In the genomic region with DNA sequence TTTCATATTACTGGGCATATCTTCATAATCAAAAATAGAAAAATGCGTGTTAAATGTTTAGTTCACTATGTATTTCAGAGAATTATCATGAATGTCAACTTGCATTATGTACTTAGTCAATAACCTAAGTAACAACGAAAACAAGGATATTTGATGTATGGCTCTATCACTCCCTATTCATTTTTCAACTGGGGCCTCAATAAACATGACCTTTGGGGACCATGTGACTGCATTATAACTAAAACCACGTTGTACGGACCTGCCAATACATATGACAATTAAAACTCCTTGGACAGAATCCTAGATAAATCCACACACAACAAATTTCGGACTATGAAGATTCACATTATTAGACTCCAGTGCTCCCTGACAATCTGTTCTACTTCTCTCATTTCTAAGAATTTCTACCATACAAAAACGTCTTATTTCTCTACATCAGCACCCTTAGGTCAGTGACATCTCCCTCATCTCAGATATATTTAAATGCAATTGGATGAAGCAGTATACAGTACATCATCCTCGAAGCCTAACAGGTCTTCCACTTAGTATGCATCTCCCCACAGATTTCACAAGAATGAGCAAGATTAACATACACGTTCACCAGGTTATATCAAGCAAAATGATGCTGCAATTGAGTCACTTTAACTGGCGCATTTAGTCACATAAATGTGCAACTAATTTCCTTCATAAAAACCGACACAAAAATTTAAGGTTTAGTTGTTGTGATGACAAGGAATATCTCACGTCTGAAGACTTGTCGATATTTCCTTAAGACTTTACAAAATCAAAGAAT, we compare ENCODE assay signal across 8 cellular contexts. TPM values are rescaled to one million over a fixed set of nuclear protein-coding genes. Genes with fewer than 3 reads are reported as not detected.
A peak's percentile ranks its signal among the peaks of the same experiment; 100 is the strongest.
DNase-seq lines count a peak whose midpoint lies in the region; ATAC-seq, FAIRE-seq and TF ChIP-seq lines count a peak whose summit lies in the region.

No MANE protein-coding gene starts in this region.

- H3K27me3 ChIP-seq in cardiac muscle cell = peaks cover 6% of the 10 kb centered on the region
- no peaks in the 10 kb centered on the region; a peak in 1 of 5 replicates for H3K27me3 ChIP-seq in HepG2 (ENCODE audit: control insufficient read depth in 1 of 2, insufficient read depth in 2 of 2, low read length in 2 of 2)

- no peaks in the 10 kb centered on the region for H3K9me3 ChIP-seq in cardiac muscle cell (ENCODE audit: low read depth)
- H3K9me3 ChIP-seq in HepG2 (ENCODE audit: low read length) = no peaks in the 10 kb centered on the region

- POLR2A ChIA-PET in HepG2 (lab: Yijun Ruan, JAX) = no interaction called here

- no peak overlapping the region for H2AFZ ChIP-seq in HepG2 (ENCODE audit: low read length)

- peak overlapping the region; percentile 90 for H3K4me2 ChIP-seq in HepG2 (ENCODE audit: low read depth, low read length)

- H3K9ac ChIP-seq in HepG2 (ENCODE audit: insufficient read depth, low read depth, low read length) = peak overlapping the region; percentile 96

- peak overlapping the region; percentile 92 for H3K4me3 Mint-ChIP-seq in type B pancreatic cell

- intact Hi-C loops in Right ventricle myocardium superior (cut with DNase I) (no loop called here), HepG2 (cut with micrococcal nuclease; ENCODE audit: unreplicated experiment) (no loop called here)

- H3K79me2 ChIP-seq in HepG2 (ENCODE audit: insufficient read depth, low read length) = peaks cover 73% of the 10 kb centered on the region

- peaks cover 7% of the 10 kb centered on the region for H3K4me1 ChIP-seq in cardiac muscle cell (ENCODE audit: low read depth)
- H3K4me1 ChIP-seq in HepG2 (ENCODE audit: insufficient read depth, low read length) = peaks cover 69% of the 10 kb centered on the region

- BruUV-seq in HepG2 (replicated peaks; lab: Mats Ljungman, UMichigan) = TSS peak; percentile 59

- peaks cover 49% of the 10 kb centered on the region for H4K20me1 ChIP-seq in HepG2 (ENCODE audit: insufficient read depth, low read length)

- ATAC-seq in Right ventricle myocardium superior (ENCODE audit: poor library complexity) (no peak), HepG2 (no peak)

- TF ChIP-seq EP300 in HepG2 (IDR thresholded peaks at IDR 0.05; ENCODE audit: low read depth in 2 of 2, low read length in 2 of 2) (no peak), HepG2 (CRISPR knock-in tag; IDR thresholded peaks at IDR 0.05; ENCODE audit: borderline replicate concordance) (no peak)

- in situ Hi-C loops in HepG2 (cut with HindIII; ENCODE audit: extremely low pct_ligation_motif_present, low pct_unique_long_range_greater_than_20kb) = no loop called here

- DNase-seq in cardiac muscle cell (ENCODE audit: low read depth in 1 of 2, low spot score in 1 of 2) (no peak), Right ventricle myocardium superior (no peak), amniotic stem cell (lab: John Stamatoyannopoulos, UW) (peak; percentile 12), HepG2 (ENCODE audit: low spot score) (no peak), type B pancreatic cell (ENCODE audit: extremely low spot score, unreplicated experiment) (no peak), NCI-H2107 treated with DMSO at 0.1 percent for 48 hours (lab: John Stamatoyannopoulos, UW; ENCODE audit: unreplicated experiment) (no peak), retina (no peak)
- DNase-seq in activated CD8-positive, alpha-beta memory T cell treated with anti-CD3 and anti-CD28 coated beads, Interleukin-2, amount 50 U/mL, for 48 hours = no peak

- no peaks in the 10 kb centered on the region for H3K36me3 ChIP-seq in cardiac muscle cell
- H3K36me3 ChIP-seq in HepG2 (replicated peaks in 1 of 2; ENCODE audit: control insufficient read depth in 1 of 2, insufficient read depth in 2 of 2, low read length in 2 of 2) = peaks cover 0 to 1% of the 10 kb centered on the region in 2 experiments; a peak in 1 of 5 replicates

- no peaks in the 10 kb centered on the region for H3K36me3 Mint-ChIP-seq in type B pancreatic cell

- 4% methylated on average over 12 of the region's 12 CpGs for WGBS in HepG2 (ENCODE audit: low lambda C conversion rate)

- H3K27me3 Mint-ChIP-seq in type B pancreatic cell = no peaks in the 10 kb centered on the region

- no peak for TF ChIP-seq RAD21 in HepG2 (CRISPR knock-in tag; IDR thresholded peaks at IDR 0.05)

- H3K27ac ChIP-seq in cardiac muscle cell (no peak overlapping the region), HepG2 (ENCODE audit: extremely low read length, insufficient read depth, low read length) (peak overlapping the region; percentile 92)

- no peak for TF ChIP-seq CTCF in cardiac muscle cell (IDR thresholded peaks at IDR 0.05; ENCODE audit: low read depth, low read length)
- TF ChIP-seq CTCF in HepG2 (CRISPR knock-in tag; IDR thresholded peaks at IDR 0.05) = no peak
- no peak for TF ChIP-seq CTCF in type B pancreatic cell (conservative IDR thresholded peaks at IDR 0.05)

- FAIRE-seq in HepG2 (lab: Jason Lieb, UNC) = no peak

- H3K4me1 Mint-ChIP-seq in type B pancreatic cell (ENCODE audit: unreplicated experiment) = peaks cover 40% of the 10 kb centered on the region

- H3K4me3 ChIP-seq in cardiac muscle cell (peak overlapping the region; percentile 89), HepG2 (replicated peaks in 1 of 3; ENCODE audit: insufficient read depth in 1 of 3, low read depth in 2 of 3, low read length in 3 of 3) (peak overlapping the region; percentile 70 to 95 (median 76))

- H3K27ac Mint-ChIP-seq in type B pancreatic cell = peak overlapping the region; percentile 91

- no peaks in the 10 kb centered on the region for H3K9me3 Mint-ChIP-seq in type B pancreatic cell

- no peak for TF ChIP-seq POLR2A in HepG2 (IDR thresholded peaks at IDR 0.05; ENCODE audit: insufficient read depth in 1 of 2, low read depth in 2 of 2, low read length in 2 of 2)

- CTCF ChIA-PET in HepG2 (lab: Yijun Ruan, JAX; ENCODE audit: low intra/inter-chr PET ratio, low total read pairs) = no interaction called here

TF ChIP-seq in HepG2, 621 proteins besides CTCF, POLR2A, EP300 and RAD21 (continues in another document):
- TF ChIP-seq KAT8 (CRISPR knock-in tag; IDR thresholded peaks at IDR 0.05) (0 out of 2 replicates have a peak, but pooled peaks have one; percentile 19), SAP130 (CRISPR knock-in tag; IDR thresholded peaks at IDR 0.05; ENCODE audit: low read depth) (peak; percentile 68), HMG20B (CRISPR knock-in tag; conservative IDR thresholded peaks at IDR 0.05) (no peak)

RNA-seq across cellular contexts. Expression of gene UBE2N, which starts 1.5 kb away (rescaled TPM):
- 17.2 and 36.1 TPM in 2 replicates for total RNA-seq in cardiac muscle cell
- 131 and 168 TPM in 2 replicates for polyA plus RNA-seq in cardiac muscle cell
- 77.3 TPM for total RNA-seq in Right ventricle myocardium superior
- total RNA-seq in HepG2 (2016; rRNA removed; fragmentation: Illumina TruSeq; extraction: Trizol) = 197 and 317 TPM in 2 replicates
- 43.5 and 43.9 TPM in 2 replicates for total RNA-seq in HepG2 (2016; cell fraction: cytosol; rRNA removed; fragmentation: Illumina TruSeq; extraction: Trizol; ENCODE audit: low read depth)
- 195 and 339 TPM in 2 replicates for total RNA-seq in HepG2 (2016; cell fraction: insoluble cytoplasmic fraction; rRNA removed; fragmentation: Illumina TruSeq; extraction: Trizol)
- 74.6 and 87.2 TPM in 2 replicates for total RNA-seq in HepG2 (2016; cell fraction: membrane; rRNA removed; fragmentation: Illumina TruSeq; extraction: Trizol)
- total RNA-seq in HepG2 (2016; cell fraction: nucleus; rRNA removed; fragmentation: Illumina TruSeq; extraction: Trizol) = 66.6 and 69.2 TPM in 2 replicates
- 179 and 188 TPM in 2 replicates for polyA plus RNA-seq in HepG2 (2011; rRNA removed)
- 71.4 and 85.0 TPM in 2 replicates for polyA plus RNA-seq in HepG2 (2011; cell fraction: cytosol; rRNA removed)
- 21.6 and 30.5 TPM in 2 replicates for polyA plus RNA-seq in HepG2 (2011; cell fraction: nucleus; rRNA removed)
- 160 and 165 TPM in 2 replicates for polyA plus RNA-seq in HepG2 (2012)
- polyA plus RNA-seq in HepG2 (2016; cell fraction: cytosol; fragmentation: Illumina TruSeq; extraction: Trizol; ENCODE audit: low read depth) = 41.1 and 43.9 TPM in 2 replicates
- 331 and 351 TPM in 2 replicates for polyA plus RNA-seq in HepG2 (2016; cell fraction: insoluble cytoplasmic fraction; fragmentation: Illumina TruSeq; extraction: Trizol; ENCODE audit: low read depth)
- polyA plus RNA-seq in HepG2 (2016; cell fraction: membrane; fragmentation: Illumina TruSeq; extraction: Trizol; ENCODE audit: low read depth) = 56.6 and 65.4 TPM in 2 replicates
- polyA plus RNA-seq in HepG2 (2016; cell fraction: nucleus; fragmentation: Illumina TruSeq; extraction: Trizol; ENCODE audit: insufficient read depth, low read depth) = 115 and 117 TPM in 2 replicates
- polyA minus RNA-seq in HepG2 (2011; rRNA and poly(A)+ RNA removed; ENCODE audit: low replicate concordance) = 45.7 and 70.5 TPM in 2 replicates
- 70.3 and 70.8 TPM in 2 replicates for polyA minus RNA-seq in HepG2 (2011; cell fraction: cytosol; rRNA and poly(A)+ RNA removed)
- 23.6 and 30.6 TPM in 2 replicates for polyA minus RNA-seq in HepG2 (2011; cell fraction: nucleus; rRNA and poly(A)+ RNA removed)
- 95.1 and 102 TPM in 2 replicates for total RNA-seq in type B pancreatic cell (ENCODE audit: low replicate concordance)

RNA-seq across cellular contexts. Expression of gene MRPL42, which starts 27.1 kb away (rescaled TPM):
- total RNA-seq in cardiac muscle cell = 24.0 and 41.5 TPM in 2 replicates
- polyA plus RNA-seq in cardiac muscle cell = 92.5 and 128 TPM in 2 replicates
- total RNA-seq in Right ventricle myocardium superior = 39.9 TPM
- 148 and 224 TPM in 2 replicates for total RNA-seq in HepG2 (2016; rRNA removed; fragmentation: Illumina TruSeq; extraction: Trizol)
- total RNA-seq in HepG2 (2016; cell fraction: cytosol; rRNA removed; fragmentation: Illumina TruSeq; extraction: Trizol; ENCODE audit: low read depth) = 63.1 and 69.4 TPM in 2 replicates
- 148 and 233 TPM in 2 replicates for total RNA-seq in HepG2 (2016; cell fraction: insoluble cytoplasmic fraction; rRNA removed; fragmentation: Illumina TruSeq; extraction: Trizol)
- 119 and 120 TPM in 2 replicates for total RNA-seq in HepG2 (2016; cell fraction: membrane; rRNA removed; fragmentation: Illumina TruSeq; extraction: Trizol)
- 72.3 and 83.9 TPM in 2 replicates for total RNA-seq in HepG2 (2016; cell fraction: nucleus; rRNA removed; fragmentation: Illumina TruSeq; extraction: Trizol)
- 75.4 and 93.3 TPM in 2 replicates for polyA plus RNA-seq in HepG2 (2011; rRNA removed)
- polyA plus RNA-seq in HepG2 (2011; cell fraction: cytosol; rRNA removed) = 44.4 and 77.9 TPM in 2 replicates
- 21.4 and 32.1 TPM in 2 replicates for polyA plus RNA-seq in HepG2 (2011; cell fraction: nucleus; rRNA removed)
- 77.4 and 156 TPM in 2 replicates for polyA plus RNA-seq in HepG2 (2012)
- polyA plus RNA-seq in HepG2 (2016; cell fraction: cytosol; fragmentation: Illumina TruSeq; extraction: Trizol; ENCODE audit: low read depth) = 62.5 and 71.1 TPM in 2 replicates
- polyA plus RNA-seq in HepG2 (2016; cell fraction: insoluble cytoplasmic fraction; fragmentation: Illumina TruSeq; extraction: Trizol; ENCODE audit: low read depth) = 198 and 212 TPM in 2 replicates
- 87.3 and 92.4 TPM in 2 replicates for polyA plus RNA-seq in HepG2 (2016; cell fraction: membrane; fragmentation: Illumina TruSeq; extraction: Trizol; ENCODE audit: low read depth)
- 78.8 and 79.9 TPM in 2 replicates for polyA plus RNA-seq in HepG2 (2016; cell fraction: nucleus; fragmentation: Illumina TruSeq; extraction: Trizol; ENCODE audit: insufficient read depth, low read depth)
- 23.0 and 26.1 TPM in 2 replicates for polyA minus RNA-seq in HepG2 (2011; rRNA and poly(A)+ RNA removed; ENCODE audit: low replicate concordance)
- polyA minus RNA-seq in HepG2 (2011; cell fraction: cytosol; rRNA and poly(A)+ RNA removed) = 48.1 and 52.1 TPM in 2 replicates
- 61.4 and 110 TPM in 2 replicates for polyA minus RNA-seq in HepG2 (2011; cell fraction: nucleus; rRNA and poly(A)+ RNA removed)
- 54.8 and 84.7 TPM in 2 replicates for total RNA-seq in type B pancreatic cell (ENCODE audit: low replicate concordance)
